Comparison of ENCODE assay signal across 29 cellular contexts in the genomic region with DNA sequence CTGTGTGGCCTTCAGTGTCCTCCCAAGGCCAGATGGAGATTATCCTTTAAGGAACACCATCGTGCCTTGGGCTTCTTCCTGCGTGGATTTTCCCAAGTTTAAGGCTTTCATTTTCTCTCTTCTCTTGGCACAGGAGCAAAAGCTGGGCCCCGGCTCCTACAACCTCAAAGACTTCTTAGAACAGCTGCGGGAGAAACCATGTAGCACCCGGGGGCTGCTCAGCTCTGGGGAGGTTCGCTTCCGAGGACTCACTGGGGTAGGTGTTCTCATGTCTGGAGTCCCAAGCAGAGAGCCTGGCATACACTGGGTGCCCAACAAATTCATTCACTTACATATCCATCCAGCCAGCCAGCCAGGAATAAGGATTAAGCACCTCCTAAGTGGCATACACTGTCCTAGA. TPM values are rescaled to one million over a fixed set of nuclear protein-coding genes. Genes with fewer than 3 reads are reported as not detected.
A peak's percentile ranks its signal among the peaks of the same experiment; 100 is the strongest.
DNase-seq lines count a peak whose midpoint lies in the region; ATAC-seq and TF ChIP-seq lines count a peak whose summit lies in the region.
"Had no signal": no experiment of that assay in that cellular context is flagged by ENCODE, and none has a peak within 500 bp of the region (broad histone marks: within the 10 kb centered on the region; RNA-seq: fewer than 3 reads in every experiment).

No MANE protein-coding gene starts in this region.

- peaks cover 67% of the 10 kb centered on the region for H3K4me1 Mint-ChIP-seq in activated CD8-positive, alpha-beta T cell treated with anti-CD3 and anti-CD28 coated beads, Interleukin-2, amount 10 ng/mL, durations not matched to agents 7 days and 5 days (ENCODE audit: low read depth)
- H3K4me1 Mint-ChIP-seq in activated CD8-positive, alpha-beta T cell treated with anti-CD3 and anti-CD28 coated beads for 36 hours (ENCODE audit: low read depth), result peaks cover 22% of the 10 kb centered on the region
- H3K4me1 Mint-ChIP-seq in stimulated activated effector memory CD8-positive, alpha-beta T cell treated with anti-CD3 and anti-CD28 coated beads, Interleukin-12 subunit alpha, Interleukin-12 subunit beta, amount 100 ng/mL, for 72 hours, result peaks cover 76% of the 10 kb centered on the region
- H3K4me1 Mint-ChIP-seq: mesothelial cell of epicardium, naive B cell had no signal

- H3K9me3 Mint-ChIP-seq in activated CD8-positive, alpha-beta T cell treated with anti-CD3 and anti-CD28 coated beads, Interleukin-2, amount 10 ng/mL, durations not matched to agents 7 days and 5 days (ENCODE audit: insufficient read depth), result no peaks in the 10 kb centered on the region
- no peaks in the 10 kb centered on the region for H3K9me3 Mint-ChIP-seq in activated CD8-positive, alpha-beta T cell treated with anti-CD3 and anti-CD28 coated beads for 36 hours
- H3K9me3 Mint-ChIP-seq in stimulated activated effector memory CD8-positive, alpha-beta T cell treated with anti-CD3 and anti-CD28 coated beads, Interleukin-12 subunit alpha, Interleukin-12 subunit beta, amount 100 ng/mL, for 72 hours, result no peaks in the 10 kb centered on the region
- H3K9me3 Mint-ChIP-seq: activated naive CD4-positive, alpha-beta T cell treated with anti-CD3 and anti-CD28 coated beads, Interleukin-2, amount 50 U/mL, for 72 hours; activated T-helper 2 cell treated with anti-CD3 and anti-CD28 coated beads, Interferon-gamma antibody, Interleukin-2, Interleukin-4, amounts not matched to agents 10 μg/mL and 5 μg/mL and 100 μg/mL, durations not matched to agents 14 hours and 24 hours and 36 hours; CD14-positive monocyte; mesothelial cell of epicardium; naive B cell had no signal

- CTCF ChIA-PET in activated CD8-positive, alpha-beta T cell treated with anti-CD3 and anti-CD28 coated beads, Interleukin-2, amount 10 ng/mL, durations not matched to agents 7 days and 5 days (lab: Charles Lee), result interaction anchor here (0.9 to 1.7 kb wide), 9 partner anchors 9 to 319 kb away, joined by 3 to 8 read pairs (median 4); no protein-coding TSS in a partner anchor
- CTCF ChIA-PET in activated CD8-positive, alpha-beta T cell treated with anti-CD3 and anti-CD28 coated beads for 36 hours (lab: Charles Lee), result interaction anchor here (1.3 kb wide), 1 partner anchor 133 kb away, joined by 3 read pairs; no protein-coding TSS in a partner anchor

- H3K9me3 ChIP-seq in Peyer's patch, result no peaks in the 10 kb centered on the region
- H3K9me3 ChIP-seq: uterus had no signal

- H3K36me3 Mint-ChIP-seq in activated CD8-positive, alpha-beta T cell treated with anti-CD3 and anti-CD28 coated beads, Interleukin-2, amount 10 ng/mL, durations not matched to agents 7 days and 5 days (ENCODE audit: low read depth), result no peaks in the 10 kb centered on the region
- H3K36me3 Mint-ChIP-seq in activated CD8-positive, alpha-beta T cell treated with anti-CD3 and anti-CD28 coated beads for 36 hours (ENCODE audit: low read depth), result no peaks in the 10 kb centered on the region
- H3K36me3 Mint-ChIP-seq in stimulated activated effector memory CD8-positive, alpha-beta T cell treated with anti-CD3 and anti-CD28 coated beads, Interleukin-12 subunit alpha, Interleukin-12 subunit beta, amount 100 ng/mL, for 72 hours, result no peaks in the 10 kb centered on the region
- H3K36me3 Mint-ChIP-seq: activated naive CD4-positive, alpha-beta T cell treated with anti-CD3 and anti-CD28 coated beads, Interleukin-2, amount 50 U/mL, for 72 hours; CD14-positive monocyte; mesothelial cell of epicardium; naive B cell had no signal

- H3K27me3 Mint-ChIP-seq in activated CD8-positive, alpha-beta T cell treated with anti-CD3 and anti-CD28 coated beads, Interleukin-2, amount 10 ng/mL, durations not matched to agents 7 days and 5 days (ENCODE audit: low read depth), result peaks cover 2% of the 10 kb centered on the region
- no peaks in the 10 kb centered on the region for H3K27me3 Mint-ChIP-seq in activated CD8-positive, alpha-beta T cell treated with anti-CD3 and anti-CD28 coated beads for 36 hours

- no peak overlapping the region for H3K4me3 ChIP-seq in Peyer's patch
- H3K4me3 ChIP-seq: uterus had no signal

- TF ChIP-seq CTCF in activated CD8-positive, alpha-beta T cell treated with anti-CD3 and anti-CD28 coated beads for 36 hours (IDR thresholded peaks at IDR 0.05), result no peak
- no peak for TF ChIP-seq CTCF in Peyer's patch (IDR thresholded peaks at IDR 0.05)

- no peak overlapping the region for H3K4me3 Mint-ChIP-seq in activated CD8-positive, alpha-beta T cell treated with anti-CD3 and anti-CD28 coated beads, Interleukin-2, amount 10 ng/mL, durations not matched to agents 7 days and 5 days
- no peak overlapping the region for H3K4me3 Mint-ChIP-seq in activated CD8-positive, alpha-beta T cell treated with anti-CD3 and anti-CD28 coated beads for 36 hours
- H3K4me3 Mint-ChIP-seq in stimulated activated effector memory CD8-positive, alpha-beta T cell treated with anti-CD3 and anti-CD28 coated beads, Interleukin-12 subunit alpha, Interleukin-12 subunit beta, amount 100 ng/mL, for 72 hours, result peak overlapping the region; percentile 42
- H3K4me3 Mint-ChIP-seq: CD14-positive monocyte, mesothelial cell of epicardium, naive B cell had no signal

- ATAC-seq in activated CD8-positive, alpha-beta T cell treated with anti-CD3 and anti-CD28 coated beads, Interleukin-2, amount 10 ng/mL, durations not matched to agents 7 days and 5 days, result no peak
- ATAC-seq in activated CD8-positive, alpha-beta T cell treated with anti-CD3 and anti-CD28 coated beads for 36 hours, result no peak
- ATAC-seq in stimulated activated effector memory CD8-positive, alpha-beta T cell treated with anti-CD3 and anti-CD28 coated beads, Interleukin-12 subunit alpha, Interleukin-12 subunit beta, amount 100 ng/mL, for 72 hours, result no peak

- no peak for TF ChIP-seq POLR2A in Peyer's patch (IDR thresholded peaks at IDR 0.05)

- no peaks in the 10 kb centered on the region for H3K27me3 ChIP-seq in Peyer's patch
- H3K27me3 ChIP-seq: uterus had no signal

- no peaks in the 10 kb centered on the region for H3K36me3 ChIP-seq in Peyer's patch
- H3K36me3 ChIP-seq: uterus had no signal

- DNase-seq in activated CD8-positive, alpha-beta T cell treated with anti-CD3 and anti-CD28 coated beads, Interleukin-2, amount 10 ng/mL, durations not matched to agents 7 days and 5 days, result no peak
- no peak for DNase-seq in activated CD8-positive, alpha-beta T cell treated with anti-CD3 and anti-CD28 coated beads for 36 hours
- DNase-seq in Peyer's patch, result peak in 2 of 3 donors; percentile 9 to 15
- DNase-seq in islet precursor cell, result peak; percentile 37
- DNase-seq in stimulated activated effector memory CD8-positive, alpha-beta T cell treated with anti-CD3 and anti-CD28 coated beads, Interleukin-12 subunit alpha, Interleukin-12 subunit beta, amount 100 ng/mL, for 72 hours (ENCODE audit: low spot score in 2 of 2), result no peak
- DNase-seq in inferior parietal cortex (ENCODE audit: extremely low spot score), result no peak
- DNase-seq in substantia nigra (lab: John Stamatoyannopoulos, UW), result no peak
- no peak for DNase-seq in SHP77 (lab: John Stamatoyannopoulos, UW)
- DNase-seq: activated CD4-positive, alpha-beta T cell treated with anti-CD3 and anti-CD28 coated beads for 4 hours; DMS79 treated with DMSO at 0.1 percent for 48 hours; effector CD8-positive, alpha-beta T cell; GDM1; KG1; naive B cell; NCI-H1417 treated with DMSO at 0.1 percent for 48 hours; NCI-H2081; NCI-H69; nucleus accumbens; SIG-M5; stimulated activated CD4-positive, alpha-beta T cell treated with anti-CD3 and anti-CD28 coated beads, Interleukin-4, amount 100 ng/mL, for 24 hours; T1000; uterus had no signal

- POLR2A ChIA-PET in activated CD8-positive, alpha-beta T cell treated with anti-CD3 and anti-CD28 coated beads, Interleukin-2, amount 10 ng/mL, durations not matched to agents 7 days and 5 days (lab: Charles Lee), result no interaction called here
- POLR2A ChIA-PET in activated CD8-positive, alpha-beta T cell treated with anti-CD3 and anti-CD28 coated beads for 36 hours (lab: Charles Lee), result interaction anchor here (1.0 to 1.4 kb wide), 2 partner anchors 15 to 91 kb away, joined by 3 read pairs; no protein-coding TSS in a partner anchor

- peak overlapping the region; percentile 65 for H3K27ac Mint-ChIP-seq in activated CD8-positive, alpha-beta T cell treated with anti-CD3 and anti-CD28 coated beads, Interleukin-2, amount 10 ng/mL, durations not matched to agents 7 days and 5 days
- no peak overlapping the region for H3K27ac Mint-ChIP-seq in activated CD8-positive, alpha-beta T cell treated with anti-CD3 and anti-CD28 coated beads for 36 hours
- peak overlapping the region; percentile 81 for H3K27ac Mint-ChIP-seq in stimulated activated effector memory CD8-positive, alpha-beta T cell treated with anti-CD3 and anti-CD28 coated beads, Interleukin-12 subunit alpha, Interleukin-12 subunit beta, amount 100 ng/mL, for 72 hours
- H3K27ac Mint-ChIP-seq: activated T-helper 2 cell treated with anti-CD3 and anti-CD28 coated beads, Interferon-gamma antibody, Interleukin-2, Interleukin-4, amounts not matched to agents 10 μg/mL and 5 μg/mL and 100 μg/mL, durations not matched to agents 14 hours and 24 hours and 36 hours; mesothelial cell of epicardium had no signal

- intact Hi-C loops in activated CD8-positive, alpha-beta T cell treated with anti-CD3 and anti-CD28 coated beads for 36 hours (cut with micrococcal nuclease), result no loop called here

- no peak overlapping the region for H3K27ac ChIP-seq in Peyer's patch
- H3K27ac ChIP-seq in substantia nigra (ENCODE audit: low read depth, low read length, poor library complexity, severe bottlenecking), result no peak overlapping the region
- H3K27ac ChIP-seq: epithelial cell of prostate, uterus, VCaP had no signal

- H3K4me1 ChIP-seq in Peyer's patch, result peaks cover 0 to 21% (median 2%) of the 10 kb centered on the region in 4 donors
- H3K4me1 ChIP-seq: uterus had no signal

RNA-seq across cellular contexts. Expression of gene TTC22, which starts 6.6 kb away (rescaled TPM):
- 1 to 10 TPM; 5.0 to 6.5 TPM for total RNA-seq in activated CD8-positive, alpha-beta T cell treated with anti-CD3 and anti-CD28 coated beads, Interleukin-2, amount 10 ng/mL, durations not matched to agents 7 days and 5 days
- total RNA-seq in activated CD8-positive, alpha-beta T cell treated with anti-CD3 and anti-CD28 coated beads for 36 hours, result 1 to 10 TPM; 3.3 to 3.5 TPM
- 100 to 1,000 TPM in 2 of 4 donors, 10 to 100 TPM in 2; 15.7 to 136 (median 102) TPM for total RNA-seq in Peyer's patch
- total RNA-seq: pulmonary artery endothelial cell had no signal

RNA-seq across cellular contexts. Expression of gene PARS2, which starts 43.4 kb away (rescaled TPM):
- 1 to 10 TPM; 4.2 TPM for total RNA-seq in activated CD8-positive, alpha-beta T cell treated with anti-CD3 and anti-CD28 coated beads, Interleukin-2, amount 10 ng/mL, durations not matched to agents 7 days and 5 days
- total RNA-seq in activated CD8-positive, alpha-beta T cell treated with anti-CD3 and anti-CD28 coated beads for 36 hours, result 1 to 10 TPM; 6.0 to 6.7 TPM
- 10 to 100 TPM in 1 of 4 donors, 1 to 10 TPM in 3; 1.7 to 10.0 (median 5.8) TPM for total RNA-seq in Peyer's patch

Comparison
In these comparisons a context has a peak if more than half of its experiments do, and no peak if none do; other contexts are left out.
1. DNase-seq: peak in Peyer's patch (2 of 3) and islet precursor cell (single experiment); none in activated CD8-positive, alpha-beta T cell treated with anti-CD3 and anti-CD28 coated beads, Interleukin-2, amount 10 ng/mL, durations not matched to agents 7 days and 5 days (single experiment), activated CD8-positive, alpha-beta T cell treated with anti-CD3 and anti-CD28 coated beads for 36 hours (single experiment), stimulated activated effector memory CD8-positive, alpha-beta T cell treated with anti-CD3 and anti-CD28 coated beads, Interleukin-12 subunit alpha, Interleukin-12 subunit beta, amount 100 ng/mL, for 72 hours (0 of 2), inferior parietal cortex (single experiment), substantia nigra (0 of 49) and SHP77 (0 of 2).